2 cellular contexts compared by ENCODE assay signal in the genomic region with DNA sequence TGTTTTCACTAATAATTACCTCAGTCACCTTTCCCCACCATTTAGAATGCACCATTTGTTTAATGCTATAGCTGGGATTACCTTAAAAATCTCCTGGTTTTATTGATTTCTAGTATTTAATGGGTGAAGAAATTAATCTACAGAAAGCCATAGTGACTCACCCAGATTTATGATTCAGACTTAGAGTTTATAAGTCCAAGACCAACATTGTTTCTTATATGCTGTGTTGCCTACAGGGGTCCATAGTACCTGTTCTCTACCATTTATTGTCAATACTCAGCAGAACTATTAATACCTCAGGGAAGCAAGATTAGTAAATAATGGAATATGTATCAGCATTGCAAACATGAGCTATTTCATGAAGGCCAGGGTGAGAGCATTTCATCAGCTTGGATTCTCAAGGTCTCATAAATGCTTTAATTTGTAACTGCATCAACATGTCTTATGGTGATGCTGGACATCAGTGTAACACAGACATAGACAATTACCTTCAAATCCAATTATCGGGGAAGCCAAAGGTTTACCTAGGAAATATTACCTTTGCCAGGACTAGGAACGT.
TF ChIP-seq lines count a peak whose summit lies in the region.

No MANE protein-coding gene starts in this region.

TF ChIP-seq in A549, 52 proteins besides CTCF, POLR2A, EP300 and RAD21:
- TF ChIP-seq, protein P1, sequence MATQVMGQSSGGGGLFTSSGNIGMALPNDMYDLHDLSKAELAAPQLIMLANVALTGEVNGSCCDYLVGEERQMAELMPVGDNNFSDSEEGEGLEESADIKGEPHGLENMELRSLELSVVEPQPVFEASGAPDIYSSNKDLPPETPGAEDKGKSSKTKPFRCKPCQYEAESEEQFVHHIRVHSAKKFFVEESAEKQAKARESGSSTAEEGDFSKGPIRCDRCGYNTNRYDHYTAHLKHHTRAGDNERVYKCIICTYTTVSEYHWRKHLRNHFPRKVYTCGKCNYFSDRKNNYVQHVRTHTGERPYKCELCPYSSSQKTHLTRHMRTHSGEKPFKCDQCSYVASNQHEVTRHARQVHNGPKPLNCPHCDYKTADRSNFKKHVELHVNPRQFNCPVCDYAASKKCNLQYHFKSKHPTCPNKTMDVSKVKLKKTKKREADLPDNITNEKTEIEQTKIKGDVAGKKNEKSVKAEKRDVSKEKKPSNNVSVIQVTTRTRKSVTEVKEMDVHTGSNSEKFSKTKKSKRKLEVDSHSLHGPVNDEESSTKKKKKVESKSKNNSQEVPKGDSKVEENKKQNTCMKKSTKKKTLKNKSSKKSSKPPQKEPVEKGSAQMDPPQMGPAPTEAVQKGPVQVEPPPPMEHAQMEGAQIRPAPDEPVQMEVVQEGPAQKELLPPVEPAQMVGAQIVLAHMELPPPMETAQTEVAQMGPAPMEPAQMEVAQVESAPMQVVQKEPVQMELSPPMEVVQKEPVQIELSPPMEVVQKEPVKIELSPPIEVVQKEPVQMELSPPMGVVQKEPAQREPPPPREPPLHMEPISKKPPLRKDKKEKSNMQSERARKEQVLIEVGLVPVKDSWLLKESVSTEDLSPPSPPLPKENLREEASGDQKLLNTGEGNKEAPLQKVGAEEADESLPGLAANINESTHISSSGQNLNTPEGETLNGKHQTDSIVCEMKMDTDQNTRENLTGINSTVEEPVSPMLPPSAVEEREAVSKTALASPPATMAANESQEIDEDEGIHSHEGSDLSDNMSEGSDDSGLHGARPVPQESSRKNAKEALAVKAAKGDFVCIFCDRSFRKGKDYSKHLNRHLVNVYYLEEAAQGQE (IDR thresholded peaks at IDR 0.05): no peak
- TF ChIP-seq, protein P2, sequence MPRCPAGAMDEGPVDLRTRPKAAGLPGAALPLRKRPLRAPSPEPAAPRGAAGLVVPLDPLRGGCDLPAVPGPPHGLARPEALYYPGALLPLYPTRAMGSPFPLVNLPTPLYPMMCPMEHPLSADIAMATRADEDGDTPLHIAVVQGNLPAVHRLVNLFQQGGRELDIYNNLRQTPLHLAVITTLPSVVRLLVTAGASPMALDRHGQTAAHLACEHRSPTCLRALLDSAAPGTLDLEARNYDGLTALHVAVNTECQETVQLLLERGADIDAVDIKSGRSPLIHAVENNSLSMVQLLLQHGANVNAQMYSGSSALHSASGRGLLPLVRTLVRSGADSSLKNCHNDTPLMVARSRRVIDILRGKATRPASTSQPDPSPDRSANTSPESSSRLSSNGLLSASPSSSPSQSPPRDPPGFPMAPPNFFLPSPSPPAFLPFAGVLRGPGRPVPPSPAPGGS (IDR thresholded peaks at IDR 0.05): no peak
- TF ChIP-seq, protein P3, sequence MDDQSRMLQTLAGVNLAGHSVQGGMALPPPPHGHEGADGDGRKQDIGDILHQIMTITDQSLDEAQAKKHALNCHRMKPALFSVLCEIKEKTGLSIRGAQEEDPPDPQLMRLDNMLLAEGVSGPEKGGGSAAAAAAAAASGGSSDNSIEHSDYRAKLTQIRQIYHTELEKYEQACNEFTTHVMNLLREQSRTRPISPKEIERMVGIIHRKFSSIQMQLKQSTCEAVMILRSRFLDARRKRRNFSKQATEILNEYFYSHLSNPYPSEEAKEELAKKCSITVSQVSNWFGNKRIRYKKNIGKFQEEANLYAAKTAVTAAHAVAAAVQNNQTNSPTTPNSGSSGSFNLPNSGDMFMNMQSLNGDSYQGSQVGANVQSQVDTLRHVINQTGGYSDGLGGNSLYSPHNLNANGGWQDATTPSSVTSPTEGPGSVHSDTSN (IDR thresholded peaks at IDR 0.05): no peak
- TF ChIP-seq FOSB (CRISPR knock-in tag; IDR thresholded peaks at IDR 0.05): no peak

TF ChIP-seq in endothelial cell of umbilical vein, 7 proteins besides CTCF, POLR2A, EP300 and RAD21:
- TF ChIP-seq JUN (IDR thresholded peaks at IDR 0.05; ENCODE audit: borderline replicate concordance, insufficient read depth, insufficient read length, low read depth) (no peak), GATA2 (IDR thresholded peaks at IDR 0.05; ENCODE audit: insufficient read depth, insufficient read length, low read depth, low read length) (no peak), EZH2 (IDR thresholded peaks at IDR 0.05; ENCODE audit: borderline replicate concordance, low read depth, low read length, severe bottlenecking) (no peak), MYC (IDR thresholded peaks at IDR 0.05; ENCODE audit: low read depth, low read length) (no peak), POLR2AphosphoS5 (IDR thresholded peaks at IDR 0.05; ENCODE audit: insufficient read depth, low read depth, low read length) (no peak), FOS (IDR thresholded peaks at IDR 0.05; ENCODE audit: borderline replicate concordance, insufficient read depth, low read length) (no peak)
- TF ChIP-seq, protein P4, sequence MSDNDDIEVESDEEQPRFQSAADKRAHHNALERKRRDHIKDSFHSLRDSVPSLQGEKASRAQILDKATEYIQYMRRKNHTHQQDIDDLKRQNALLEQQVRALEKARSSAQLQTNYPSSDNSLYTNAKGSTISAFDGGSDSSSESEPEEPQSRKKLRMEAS (IDR thresholded peaks at IDR 0.05; ENCODE audit: insufficient read depth, insufficient read length): no peak
